Comparison of ENCODE assay signal across 8 cellular contexts in the genomic region with DNA sequence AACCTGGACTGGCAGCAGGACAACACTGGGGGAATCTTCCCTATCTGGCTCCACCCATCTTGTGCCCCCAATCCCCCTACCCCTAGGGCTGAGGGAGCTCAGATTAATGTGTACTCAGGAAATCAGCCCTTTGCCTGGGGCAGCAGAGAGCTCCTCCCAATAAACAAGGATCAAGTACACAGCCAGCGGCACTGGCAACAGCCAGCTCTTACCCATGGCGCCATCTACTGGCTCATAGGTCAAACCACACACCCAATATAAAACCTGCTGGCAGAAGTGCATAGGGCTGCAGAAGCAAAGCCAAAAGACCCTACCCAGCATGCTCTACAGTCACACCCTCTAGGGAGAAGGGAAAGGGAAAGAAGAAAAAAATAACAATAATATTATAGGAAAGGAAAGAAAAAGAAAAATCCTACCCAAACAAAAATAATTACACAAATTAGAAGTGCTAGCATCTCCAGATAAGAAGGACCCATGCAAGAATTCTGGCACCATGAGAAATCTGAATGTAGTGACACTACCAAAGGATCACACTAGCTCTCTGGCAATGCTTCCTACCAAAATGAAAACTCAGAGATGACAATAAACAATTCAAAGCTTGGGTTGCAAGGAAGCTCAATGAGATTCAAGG.
DNase-seq lines count a peak whose midpoint lies in the region; TF ChIP-seq lines count a peak whose summit lies in the region.
"Not testable (repeated sequence)": the region's sequence is repeated elsewhere in the genome, so short reads cannot be mapped to it uniquely, and the experiment has no call there.

No MANE protein-coding gene starts in this region.

- not testable (repeated sequence) for H2AFZ ChIP-seq in H9 (ENCODE audit: low read length)

- H2BK5ac ChIP-seq in H9 (ENCODE audit: insufficient read length, low read length) = not testable (repeated sequence)

- H2BK12ac ChIP-seq in H9 (ENCODE audit: insufficient read length, low read depth, low read length) = not testable (repeated sequence)

- DNase-seq in Caki2 (ENCODE audit: low read depth) (peak; percentile 4), NCI-H1417 (lab: John Stamatoyannopoulos, UW) (peak in 2 of 3 experiments; percentile 1 to 59), NT2/D1 (ENCODE audit: low read depth, low spot score) (peak; percentile 18), UCSD-AML1 (lab: John Stamatoyannopoulos, UW; ENCODE audit: unreplicated experiment) (peak; percentile 50), colonic mucosa (peak; percentile 17), kidney tubule cell (ENCODE audit: low spot score) (peak; percentile 47)
- not testable (repeated sequence) for DNase-seq in H9
- DNase-seq in stimulated activated CD4-positive, alpha-beta T cell treated with anti-CD3 and anti-CD28 coated beads, Interleukin-1b, Interleukin-23, amount 100 ng/mL, for 48 hours = peak; percentile 21

- H3K18ac ChIP-seq in H9 (ENCODE audit: insufficient read length, low read depth, low read length) = not testable (repeated sequence)

- not testable (repeated sequence) for H3K4me1 Mint-ChIP-seq in H9

- not testable (repeated sequence) for H2BK15ac ChIP-seq in H9 (ENCODE audit: low read depth, low read length)

- not testable (repeated sequence) for H2BK20ac ChIP-seq in H9 (ENCODE audit: low read depth, low read length, poor library complexity, severe bottlenecking)

- in situ Hi-C loops in Caki2 (cut with HindIII; ENCODE audit: low pct_unique_long_range_greater_than_20kb, low sequenced_read_pairs) = not testable (repeated sequence)

- H3K23ac ChIP-seq in H9 (ENCODE audit: insufficient read length, low read depth, low read length) = not testable (repeated sequence)

- H4K91ac ChIP-seq in H9 (ENCODE audit: insufficient read length, low read depth, low read length) = not testable (repeated sequence)

- H3K4me3 ChIP-seq in NT2/D1 (ENCODE audit: insufficient read length, low read depth); colonic mucosa: not testable (repeated sequence)

- H3K27me3 ChIP-seq in H9 (ENCODE audit: insufficient read depth, low read length); NT2/D1 (ENCODE audit: insufficient read depth, insufficient read length); colonic mucosa: not testable (repeated sequence)

- not testable (repeated sequence) for H3K36me3 Mint-ChIP-seq in H9 (ENCODE audit: insufficient read depth in 1 of 3, low read depth in 3 of 3)

- H3K36me3 ChIP-seq in NT2/D1 (ENCODE audit: insufficient read depth, insufficient read length, low read length); colonic mucosa: not testable (repeated sequence)

- not testable (repeated sequence) for H3K4me1 ChIP-seq in H9 (ENCODE audit: insufficient read depth, low read length); NT2/D1 (ENCODE audit: insufficient read depth, insufficient read length); colonic mucosa

- H3T11ph ChIP-seq in H9 (ENCODE audit: low read length) = not testable (repeated sequence)

- not testable (repeated sequence) for H3K14ac ChIP-seq in H9 (ENCODE audit: insufficient read depth, low read length)

- H2AK5ac ChIP-seq in H9 (ENCODE audit: insufficient read length, low read length) = not testable (repeated sequence)

- not testable (repeated sequence) for H3K4ac ChIP-seq in H9 (ENCODE audit: low read depth, low read length)

- not testable (repeated sequence) for H4K5ac ChIP-seq in H9 (ENCODE audit: insufficient read length, low read depth, low read length)

- intact Hi-C loops in colonic mucosa (cut with DNase I) = not testable (repeated sequence)

- not testable (repeated sequence) for H3K4me2 ChIP-seq in H9 (ENCODE audit: insufficient read depth, insufficient read length, low read length)

- H3K9ac ChIP-seq in H9 (ENCODE audit: extremely low read depth, insufficient read length, low read length); NT2/D1 (ENCODE audit: insufficient read length, low read depth); colonic mucosa (ENCODE audit: low read depth in 2 of 2, low read length in 2 of 2): not testable (repeated sequence)

- not testable (repeated sequence) for H4K20me1 ChIP-seq in H9 (ENCODE audit: control insufficient read depth, insufficient read depth, insufficient read length)

- H3K79me1 ChIP-seq in H9 (ENCODE audit: insufficient read depth, low read depth, low read length, poor library complexity, severe bottlenecking) = not testable (repeated sequence)

- not testable (repeated sequence) for H3K56ac ChIP-seq in H9 (ENCODE audit: insufficient read length, low read depth, low read length)

- H3K79me2 ChIP-seq in H9 (ENCODE audit: insufficient read depth, low read length) = not testable (repeated sequence)

- not testable (repeated sequence) for H3K23me2 ChIP-seq in H9 (ENCODE audit: insufficient read length, low read depth, low read length, poor library complexity, severe bottlenecking)

- no CpG with 5 or more reads among the region's 2 CpGs for WGBS in H9 (ENCODE audit: extremely low coverage, insufficient read length, low lambda C conversion rate)

- H3K27me3 Mint-ChIP-seq in H9 (ENCODE audit: low read depth) = not testable (repeated sequence)

- H3K27ac ChIP-seq in H9 (ENCODE audit: insufficient read length, low read depth, low read length); colonic mucosa: not testable (repeated sequence)

- not testable (repeated sequence) for H3K27ac Mint-ChIP-seq in H9

- H4K8ac ChIP-seq in H9 (replicated peaks; ENCODE audit: insufficient read length, low read depth, low read length) = not testable (repeated sequence)

- not testable (repeated sequence) for H3K4me3 Mint-ChIP-seq in H9

- not testable (repeated sequence) for H2BK120ac ChIP-seq in H9 (ENCODE audit: low read depth, low read length, poor library complexity, severe bottlenecking)

- H3K9me3 ChIP-seq in H9 (ENCODE audit: control insufficient read depth, low read depth, low read length); NT2/D1 (ENCODE audit: insufficient read depth, low read length); colonic mucosa: not testable (repeated sequence)

- H3K9me3 Mint-ChIP-seq in H9 = peaks cover 80 to 88% of the 10 kb centered on the region in 2 experiments

- TF ChIP-seq CTCF in H9 (conservative IDR thresholded peaks at IDR 0.05) = peak; percentile 23; the same call in 1 of the 3 replicates
- TF ChIP-seq CTCF in colonic mucosa (IDR thresholded peaks at IDR 0.05) = not testable (repeated sequence)
